ENCODE assay signal across 27 cellular contexts in genomic region chr3:127005864-127006500, GRCh38. TPM values are rescaled to one million over a fixed set of nuclear protein-coding genes. Genes with fewer than 3 reads are reported as not detected.
DNase-seq lines count a peak whose midpoint lies in the region; ATAC-seq, FAIRE-seq and TF ChIP-seq lines count a peak whose summit lies in the region.
"Had no signal": no experiment of that assay in that cellular context is flagged by ENCODE, and none has a peak within 500 bp of the region (broad histone marks: within the 10 kb centered on the region; RNA-seq: fewer than 3 reads in every experiment).

No MANE protein-coding gene starts in this region.

- H3K9me3 ChIP-seq in astrocyte (ENCODE audit: insufficient read depth, low read depth, low read length) (no peaks in the 10 kb centered on the region), trophoblast cell (ENCODE audit: insufficient read depth, low read depth, low read length) (no peaks in the 10 kb centered on the region)
- H3K9me3 ChIP-seq: adrenal gland, gastroesophageal sphincter, tibial nerve had no signal

- no peaks in the 10 kb centered on the region for H3K9me3 Mint-ChIP-seq in astrocyte (ENCODE audit: unreplicated experiment)
- no peaks in the 10 kb centered on the region for H3K9me3 Mint-ChIP-seq in naive thymus-derived CD8-positive, alpha-beta T cell
- H3K9me3 Mint-ChIP-seq: activated B cell treated with CpG ODN at 0.5 μM for 24 hours; activated CD4-positive, alpha-beta memory T cell treated with anti-CD3 and anti-CD28 coated beads for 36 hours; CD8-positive, alpha-beta T cell; IgD-negative memory B cell; stimulated activated naive CD8-positive, alpha-beta T cell treated with anti-CD3 and anti-CD28 coated beads, Interleukin-15, amount 100 ng/mL, for 72 hours had no signal

- peak overlapping the region; percentile 58 for H3K27ac Mint-ChIP-seq in astrocyte (ENCODE audit: unreplicated experiment)
- H3K27ac Mint-ChIP-seq in naive thymus-derived CD8-positive, alpha-beta T cell: peak overlapping the region in 2 of 10 donors; percentile 29 to 33
- H3K27ac Mint-ChIP-seq: activated B cell treated with CpG ODN at 0.5 μM for 24 hours; activated CD4-positive, alpha-beta memory T cell treated with anti-CD3 and anti-CD28 coated beads for 36 hours; CD8-positive, alpha-beta T cell; IgD-negative memory B cell had no signal

- H3K4me3 Mint-ChIP-seq in astrocyte (ENCODE audit: unreplicated experiment): peak overlapping the region; percentile 45
- no peak overlapping the region for H3K4me3 Mint-ChIP-seq in naive thymus-derived CD8-positive, alpha-beta T cell
- H3K4me3 Mint-ChIP-seq: activated B cell treated with CpG ODN at 0.5 μM for 24 hours; activated CD4-positive, alpha-beta memory T cell treated with anti-CD3 and anti-CD28 coated beads for 36 hours; CD8-positive, alpha-beta T cell; IgD-negative memory B cell; stimulated activated naive CD8-positive, alpha-beta T cell treated with anti-CD3 and anti-CD28 coated beads, Interleukin-15, amount 100 ng/mL, for 72 hours had no signal

- no peak for TF ChIP-seq CTCF in astrocyte (IDR thresholded peaks at IDR 0.05; ENCODE audit: insufficient read depth, low read depth, low read length)

- H3K9ac ChIP-seq in astrocyte (ENCODE audit: low read length): peak overlapping the region; percentile 28
- no peak overlapping the region for H3K9ac ChIP-seq in trophoblast cell (ENCODE audit: low read length)

- H3K4me1 Mint-ChIP-seq in astrocyte (ENCODE audit: low read depth, unreplicated experiment): peaks cover 16% of the 10 kb centered on the region
- H3K4me1 Mint-ChIP-seq in naive thymus-derived CD8-positive, alpha-beta T cell: peaks cover 0 to 2% (median under 1%) of the 10 kb centered on the region in 4 donors
- H3K4me1 Mint-ChIP-seq: activated B cell treated with CpG ODN at 0.5 μM for 24 hours; IgD-negative memory B cell; stimulated activated naive CD8-positive, alpha-beta T cell treated with anti-CD3 and anti-CD28 coated beads, Interleukin-15, amount 100 ng/mL, for 72 hours had no signal

- H2AFZ ChIP-seq in astrocyte (ENCODE audit: low read depth, low read length): no peak overlapping the region
- H2AFZ ChIP-seq in trophoblast cell (ENCODE audit: insufficient read depth, low read length, poor library complexity): no peak overlapping the region

- H3K4me1 ChIP-seq in astrocyte (ENCODE audit: insufficient read depth, low read length): peaks cover 37% of the 10 kb centered on the region
- peaks cover 19% of the 10 kb centered on the region in 2 experiments for H3K4me1 ChIP-seq in trophoblast cell (ENCODE audit: control insufficient read depth in 1 of 2, insufficient read depth in 2 of 2, low read length in 2 of 2)

- ATAC-seq in esophagus mucosa: peak; percentile 44
- no peak for ATAC-seq in naive thymus-derived CD8-positive, alpha-beta T cell
- ATAC-seq: CD8-positive, alpha-beta T cell; gastroesophageal sphincter; stimulated activated naive CD8-positive, alpha-beta T cell treated with anti-CD3 and anti-CD28 coated beads, Interleukin-15, amount 100 ng/mL, for 72 hours had no signal

- H4K12ac ChIP-seq in trophoblast cell (ENCODE audit: low read depth, low read length): no peak overlapping the region

- no peaks in the 10 kb centered on the region for H3K27me3 Mint-ChIP-seq in astrocyte (ENCODE audit: low read depth, unreplicated experiment)
- no peaks in the 10 kb centered on the region for H3K27me3 Mint-ChIP-seq in naive thymus-derived CD8-positive, alpha-beta T cell
- H3K27me3 Mint-ChIP-seq: activated B cell treated with CpG ODN at 0.5 μM for 24 hours; activated CD4-positive, alpha-beta memory T cell treated with anti-CD3 and anti-CD28 coated beads for 36 hours; IgD-negative memory B cell; stimulated activated naive CD8-positive, alpha-beta T cell treated with anti-CD3 and anti-CD28 coated beads, Interleukin-15, amount 100 ng/mL, for 72 hours had no signal

- no peak overlapping the region for H2BK120ac ChIP-seq in trophoblast cell (ENCODE audit: insufficient read depth, low read length, poor library complexity)

- no peak overlapping the region for H3K27ac ChIP-seq in astrocyte (ENCODE audit: low read depth, low read length)
- no peak overlapping the region for H3K27ac ChIP-seq in trophoblast cell (ENCODE audit: low read depth, low read length)
- H3K27ac ChIP-seq: 22Rv1, adrenal gland, gastroesophageal sphincter, HL-60, SK-N-MC, tibial nerve had no signal

- no peak overlapping the region for H3K23ac ChIP-seq in trophoblast cell (ENCODE audit: low read length)

- DNase-seq in DMS 273 (lab: John Stamatoyannopoulos, UW; ENCODE audit: unreplicated experiment) (peak; percentile 44), DMS 273 treated with DMSO at 0.1 percent for 48 hours (lab: John Stamatoyannopoulos, UW) (no peak), astrocyte (ENCODE audit: low read depth) (peak; percentile 48), trophoblast cell (no peak), NCI-H510A treated with DMSO at 0.1 percent for 48 hours (lab: John Stamatoyannopoulos, UW) (no peak)
- DNase-seq in naive thymus-derived CD8-positive, alpha-beta T cell: no peak
- DNase-seq in stimulated activated naive CD4-positive, alpha-beta T cell treated with Interleukin-2 at 50 U/mL for 16 hours (lab: John Stamatoyannopoulos, UW): no peak
- DNase-seq: activated B cell treated with CpG ODN at 0.5 μM for 24 hours; activated CD4-positive, alpha-beta memory T cell treated with anti-CD3 and anti-CD28 coated beads for 36 hours; adrenal gland; CD8-positive, alpha-beta T cell; central memory CD4-positive, alpha-beta T cell; DMS53; erythroblast; kidney glomerular epithelial cell; NCI-H2081 treated with DMSO at 0.1 percent for 48 hours; NCI-H524 treated with DMSO at 0.1 percent for 48 hours; stimulated activated CD4-positive, alpha-beta T cell treated with anti-CD3 and anti-CD28 coated beads, Interleukin-4, amount 100 ng/mL, for 24 hours; stimulated activated naive CD8-positive, alpha-beta T cell treated with anti-CD3 and anti-CD28 coated beads, Interleukin-15, amount 100 ng/mL, for 72 hours had no signal

- peak overlapping the region; percentile 15 for H3K4me3 ChIP-seq in astrocyte (ENCODE audit: insufficient read depth, low read depth, low read length)
- H3K4me3 ChIP-seq in trophoblast cell (ENCODE audit: low read depth, low read length): peak overlapping the region; percentile 19
- H3K4me3 ChIP-seq: adrenal gland, gastroesophageal sphincter, SK-N-MC, tibial nerve had no signal

- no peak overlapping the region for H2BK12ac ChIP-seq in trophoblast cell (ENCODE audit: low read length)

- peak overlapping the region; percentile 16 for H3K18ac ChIP-seq in trophoblast cell (ENCODE audit: low read length)

- POLR2A ChIA-PET in naive thymus-derived CD8-positive, alpha-beta T cell (lab: Charles Lee): no interaction called here

- H3K14ac ChIP-seq in trophoblast cell (ENCODE audit: low read length): peak overlapping the region; percentile 4

- H3K79me2 ChIP-seq in astrocyte (ENCODE audit: insufficient read depth, low read length) (peaks cover 44% of the 10 kb centered on the region), trophoblast cell (ENCODE audit: control insufficient read depth, insufficient read depth, low read length, poor library complexity) (peaks cover 2% of the 10 kb centered on the region)

- H3K36me3 Mint-ChIP-seq in astrocyte (ENCODE audit: low read depth, unreplicated experiment): peaks cover 6% of the 10 kb centered on the region
- no peaks in the 10 kb centered on the region for H3K36me3 Mint-ChIP-seq in naive thymus-derived CD8-positive, alpha-beta T cell
- H3K36me3 Mint-ChIP-seq: activated CD4-positive, alpha-beta memory T cell treated with anti-CD3 and anti-CD28 coated beads for 36 hours had no signal

- H3K27me3 ChIP-seq in astrocyte (ENCODE audit: insufficient read depth, low read length): no peaks in the 10 kb centered on the region
- H3K27me3 ChIP-seq in trophoblast cell (ENCODE audit: insufficient read depth, low read length): no peaks in the 10 kb centered on the region
- H3K27me3 ChIP-seq: adrenal gland, gastroesophageal sphincter, tibial nerve had no signal

- WGBS in trophoblast cell (ENCODE audit: extremely low coverage, insufficient coverage, insufficient read length): no CpG with 5 or more reads among the region's 17 CpGs

- FAIRE-seq in astrocyte (lab: Jason Lieb, UNC): no peak
- FAIRE-seq: RCC 7860 had no signal

- no peak overlapping the region for H4K8ac ChIP-seq in trophoblast cell (ENCODE audit: low read depth, low read length)

- H2AK5ac ChIP-seq in trophoblast cell (ENCODE audit: low read length): no peak overlapping the region

- H3K79me1 ChIP-seq in trophoblast cell (ENCODE audit: low read length): peaks cover 7% of the 10 kb centered on the region

- peak overlapping the region; percentile 22 for H4K91ac ChIP-seq in trophoblast cell (ENCODE audit: low read depth, low read length)

- H2BK5ac ChIP-seq in trophoblast cell (ENCODE audit: low read depth, low read length, poor library complexity): peak overlapping the region; percentile 5

- no peak overlapping the region for H3K4ac ChIP-seq in trophoblast cell (ENCODE audit: low read depth, low read length)

- peaks cover 33% of the 10 kb centered on the region for H4K20me1 ChIP-seq in astrocyte (ENCODE audit: insufficient read depth, low read length)

- H3K36me3 ChIP-seq in astrocyte (ENCODE audit: insufficient read depth, low read length) (peaks cover 3% of the 10 kb centered on the region), trophoblast cell (ENCODE audit: control insufficient read depth in 1 of 2, insufficient read depth in 2 of 2, low read length in 2 of 2) (peaks cover 36 to 39% of the 10 kb centered on the region in 2 experiments)
- H3K36me3 ChIP-seq: adrenal gland had no signal

- H3K4me2 ChIP-seq in astrocyte (ENCODE audit: low read length) (peak overlapping the region; percentile 61), trophoblast cell (ENCODE audit: low read length) (no peak overlapping the region)

RNA-seq across cellular contexts. Expression of gene PLXNA1, which starts 23.1 kb away (rescaled TPM):
- total RNA-seq in astrocyte (63.3 and 64.3 TPM in 2 replicates), esophagus mucosa (15.9 TPM)
- 32.2 and 33.7 TPM in 2 replicates for polyA plus RNA-seq in trophoblast cell (2013)
- 10 to 100 TPM; 13.9 to 15.8 TPM for total RNA-seq in naive thymus-derived CD8-positive, alpha-beta T cell
- under 1 TPM; 0.20 to 0.59 (median 0.24) TPM for polyA plus RNA-seq in naive thymus-derived CD8-positive, alpha-beta T cell

Comparison
In these comparisons a context has a peak if more than half of its experiments do, and no peak if none do; other contexts are left out.
1. DNase-seq: peak in DMS 273 (single experiment) and astrocyte (single experiment); none in DMS 273 treated with DMSO at 0.1 percent for 48 hours (single experiment), trophoblast cell (0 of 2), naive thymus-derived CD8-positive, alpha-beta T cell (0 of 10), stimulated activated naive CD4-positive, alpha-beta T cell treated with Interleukin-2 at 50 U/mL for 16 hours (single experiment) and NCI-H510A treated with DMSO at 0.1 percent for 48 hours (single experiment).